In genomic region chr7:101386558-101387199, GRCh38 we compare ENCODE assay signal across 1 cellular context.
TF ChIP-seq lines count a peak whose summit lies in the region.

No MANE protein-coding gene starts in this region.

TF ChIP-seq in HepG2, 621 proteins besides CTCF, POLR2A, EP300 and RAD21 (continued from another document and continues in another):
- TF ChIP-seq, protein P1, sequence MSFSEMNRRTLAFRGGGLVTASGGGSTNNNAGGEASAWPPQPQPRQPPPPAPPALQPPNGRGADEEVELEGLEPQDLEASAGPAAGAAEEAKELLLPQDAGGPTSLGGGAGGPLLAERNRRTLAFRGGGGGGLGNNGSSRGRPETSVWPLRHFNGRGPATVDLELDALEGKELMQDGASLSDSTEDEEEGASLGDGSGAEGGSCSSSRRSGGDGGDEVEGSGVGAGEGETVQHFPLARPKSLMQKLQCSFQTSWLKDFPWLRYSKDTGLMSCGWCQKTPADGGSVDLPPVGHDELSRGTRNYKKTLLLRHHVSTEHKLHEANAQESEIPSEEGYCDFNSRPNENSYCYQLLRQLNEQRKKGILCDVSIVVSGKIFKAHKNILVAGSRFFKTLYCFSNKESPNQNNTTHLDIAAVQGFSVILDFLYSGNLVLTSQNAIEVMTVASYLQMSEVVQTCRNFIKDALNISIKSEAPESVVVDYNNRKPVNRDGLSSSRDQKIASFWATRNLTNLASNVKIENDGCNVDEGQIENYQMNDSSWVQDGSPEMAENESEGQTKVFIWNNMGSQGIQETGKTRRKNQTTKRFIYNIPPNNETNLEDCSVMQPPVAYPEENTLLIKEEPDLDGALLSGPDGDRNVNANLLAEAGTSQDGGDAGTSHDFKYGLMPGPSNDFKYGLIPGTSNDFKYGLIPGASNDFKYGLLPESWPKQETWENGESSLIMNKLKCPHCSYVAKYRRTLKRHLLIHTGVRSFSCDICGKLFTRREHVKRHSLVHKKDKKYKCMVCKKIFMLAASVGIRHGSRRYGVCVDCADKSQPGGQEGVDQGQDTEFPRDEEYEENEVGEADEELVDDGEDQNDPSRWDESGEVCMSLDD (CRISPR knock-in tag; IDR thresholded peaks at IDR 0.05; ENCODE audit: borderline replicate concordance): no peak
- no peak for TF ChIP-seq ZNF720 (CRISPR knock-in tag; IDR thresholded peaks at IDR 0.05)
- no peak for TF ChIP-seq ZNF280D (CRISPR knock-in tag; IDR thresholded peaks at IDR 0.05)
- peak; percentile 63; the same call in 1 of the 2 replicates for TF ChIP-seq NCOA2 (CRISPR knock-in tag; IDR thresholded peaks at IDR 0.05)
- TF ChIP-seq, protein P2, sequence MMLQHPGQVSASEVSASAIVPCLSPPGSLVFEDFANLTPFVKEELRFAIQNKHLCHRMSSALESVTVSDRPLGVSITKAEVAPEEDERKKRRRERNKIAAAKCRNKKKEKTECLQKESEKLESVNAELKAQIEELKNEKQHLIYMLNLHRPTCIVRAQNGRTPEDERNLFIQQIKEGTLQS (CRISPR knock-in tag; IDR thresholded peaks at IDR 0.05): no peak
- no peak for TF ChIP-seq IRF2 (CRISPR knock-in tag; IDR thresholded peaks at IDR 0.05)
- TF ChIP-seq SNAI1 (CRISPR knock-in tag; IDR thresholded peaks at IDR 0.05; ENCODE audit: borderline replicate concordance): no peak
- TF ChIP-seq ZNF441 (CRISPR knock-in tag; IDR thresholded peaks at IDR 0.05; ENCODE audit: borderline replicate concordance): peak; percentile 53; the same call in 1 of the 2 replicates
- TF ChIP-seq ELF3 (CRISPR knock-in tag; IDR thresholded peaks at IDR 0.05): peak; percentile 85
- peak; percentile 81; the same call in 1 of the 2 replicates for TF ChIP-seq ZFP91 (CRISPR knock-in tag; IDR thresholded peaks at IDR 0.05; ENCODE audit: borderline replicate concordance)
- TF ChIP-seq ONECUT2 (CRISPR knock-in tag; IDR thresholded peaks at IDR 0.05): no peak
- no peak for TF ChIP-seq ZNF709 (CRISPR knock-in tag; IDR thresholded peaks at IDR 0.05)
- TF ChIP-seq THAP9 (CRISPR knock-in tag; IDR thresholded peaks at IDR 0.05; ENCODE audit: borderline replicate concordance): no peak
- peak; percentile 71; the same call in 1 of the 2 replicates for TF ChIP-seq SIX4 (CRISPR knock-in tag; IDR thresholded peaks at IDR 0.05)
- TF ChIP-seq PBX2 (CRISPR knock-in tag; IDR thresholded peaks at IDR 0.05): no peak
- peak; percentile 57 for TF ChIP-seq ZNF407 (CRISPR knock-in tag; IDR thresholded peaks at IDR 0.05; ENCODE audit: not compliant biosample characterization)
- TF ChIP-seq, protein P3, sequence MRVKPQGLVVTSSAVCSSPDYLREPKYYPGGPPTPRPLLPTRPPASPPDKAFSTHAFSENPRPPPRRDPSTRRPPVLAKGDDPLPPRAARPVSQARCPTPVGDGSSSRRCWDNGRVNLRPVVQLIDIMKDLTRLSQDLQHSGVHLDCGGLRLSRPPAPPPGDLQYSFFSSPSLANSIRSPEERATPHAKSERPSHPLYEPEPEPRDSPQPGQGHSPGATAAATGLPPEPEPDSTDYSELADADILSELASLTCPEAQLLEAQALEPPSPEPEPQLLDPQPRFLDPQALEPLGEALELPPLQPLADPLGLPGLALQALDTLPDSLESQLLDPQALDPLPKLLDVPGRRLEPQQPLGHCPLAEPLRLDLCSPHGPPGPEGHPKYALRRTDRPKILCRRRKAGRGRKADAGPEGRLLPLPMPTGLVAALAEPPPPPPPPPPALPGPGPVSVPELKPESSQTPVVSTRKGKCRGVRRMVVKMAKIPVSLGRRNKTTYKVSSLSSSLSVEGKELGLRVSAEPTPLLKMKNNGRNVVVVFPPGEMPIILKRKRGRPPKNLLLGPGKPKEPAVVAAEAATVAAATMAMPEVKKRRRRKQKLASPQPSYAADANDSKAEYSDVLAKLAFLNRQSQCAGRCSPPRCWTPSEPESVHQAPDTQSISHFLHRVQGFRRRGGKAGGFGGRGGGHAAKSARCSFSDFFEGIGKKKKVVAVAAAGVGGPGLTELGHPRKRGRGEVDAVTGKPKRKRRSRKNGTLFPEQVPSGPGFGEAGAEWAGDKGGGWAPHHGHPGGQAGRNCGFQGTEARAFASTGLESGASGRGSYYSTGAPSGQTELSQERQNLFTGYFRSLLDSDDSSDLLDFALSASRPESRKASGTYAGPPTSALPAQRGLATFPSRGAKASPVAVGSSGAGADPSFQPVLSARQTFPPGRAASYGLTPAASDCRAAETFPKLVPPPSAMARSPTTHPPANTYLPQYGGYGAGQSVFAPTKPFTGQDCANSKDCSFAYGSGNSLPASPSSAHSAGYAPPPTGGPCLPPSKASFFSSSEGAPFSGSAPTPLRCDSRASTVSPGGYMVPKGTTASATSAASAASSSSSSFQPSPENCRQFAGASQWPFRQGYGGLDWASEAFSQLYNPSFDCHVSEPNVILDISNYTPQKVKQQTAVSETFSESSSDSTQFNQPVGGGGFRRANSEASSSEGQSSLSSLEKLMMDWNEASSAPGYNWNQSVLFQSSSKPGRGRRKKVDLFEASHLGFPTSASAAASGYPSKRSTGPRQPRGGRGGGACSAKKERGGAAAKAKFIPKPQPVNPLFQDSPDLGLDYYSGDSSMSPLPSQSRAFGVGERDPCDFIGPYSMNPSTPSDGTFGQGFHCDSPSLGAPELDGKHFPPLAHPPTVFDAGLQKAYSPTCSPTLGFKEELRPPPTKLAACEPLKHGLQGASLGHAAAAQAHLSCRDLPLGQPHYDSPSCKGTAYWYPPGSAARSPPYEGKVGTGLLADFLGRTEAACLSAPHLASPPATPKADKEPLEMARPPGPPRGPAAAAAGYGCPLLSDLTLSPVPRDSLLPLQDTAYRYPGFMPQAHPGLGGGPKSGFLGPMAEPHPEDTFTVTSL (CRISPR knock-in tag; IDR thresholded peaks at IDR 0.05; ENCODE audit: borderline replicate concordance): peak; percentile 67; the same call in 1 of the 2 replicates
- TF ChIP-seq ZNF670 (CRISPR knock-in tag; IDR thresholded peaks at IDR 0.05; ENCODE audit: borderline replicate concordance): 0 out of 2 replicates have a peak, but pooled peaks have one; percentile 19
- peak; percentile 46; the same call in 1 of the 2 replicates for TF ChIP-seq THAP7 (CRISPR knock-in tag; IDR thresholded peaks at IDR 0.05)
- no peak for TF ChIP-seq ZNF773 (CRISPR knock-in tag; IDR thresholded peaks at IDR 0.05; ENCODE audit: borderline replicate concordance)
- no peak for TF ChIP-seq KLF13 (CRISPR knock-in tag; IDR thresholded peaks at IDR 0.05)
- peak; percentile 35; the same call in 1 of the 2 replicates for TF ChIP-seq MEIS2 (CRISPR knock-in tag; IDR thresholded peaks at IDR 0.05)
- TF ChIP-seq ARNT (IDR thresholded peaks at IDR 0.05): no peak
